13 cellular contexts compared by ENCODE assay signal in genomic region chr3:187719628-187720336, GRCh38. TPM values are rescaled to one million over a fixed set of nuclear protein-coding genes. Genes with fewer than 3 reads are reported as not detected.
DNase-seq lines count a peak whose midpoint lies in the region; ATAC-seq, FAIRE-seq and TF ChIP-seq lines count a peak whose summit lies in the region.
"Had no signal": no experiment of that assay in that cellular context is flagged by ENCODE, and none has a peak within 500 bp of the region (broad histone marks: within the 10 kb centered on the region; RNA-seq: fewer than 3 reads in every experiment).

No MANE protein-coding gene starts in this region.

- H3K9ac ChIP-seq in HUES64 (ENCODE audit: low read depth, low read length) (no peak overlapping the region), OCI-LY1 (ENCODE audit: low read length) (no peak overlapping the region)

- H3K27ac ChIP-seq in HUES64 (ENCODE audit: low read depth, low read length) (peak overlapping the region; percentile 77; the same call in 1 of the 2 replicates), OCI-LY1 (ENCODE audit: low read depth, low read length, poor library complexity, severe bottlenecking) (peak overlapping the region; percentile 50)
- H3K27ac ChIP-seq: SJSA1 had no signal

- ATAC-seq in left ventricle myocardium superior = peak; percentile 59
- no peak for ATAC-seq in GM21447 (IDR thresholded peaks at IDR 0.05; ENCODE audit: unreplicated experiment)
- no peak for ATAC-seq in GM19467 (IDR thresholded peaks at IDR 0.05; ENCODE audit: unreplicated experiment)
- ATAC-seq: CD8-positive, alpha-beta T cell had no signal

- H3K9me3 ChIP-seq in HUES64 (ENCODE audit: insufficient read depth, low read depth, low read length) (no peaks in the 10 kb centered on the region), OCI-LY1 (ENCODE audit: low read length) (no peaks in the 10 kb centered on the region)
- H3K9me3 ChIP-seq: HAP-1, SJSA1 had no signal

- no peak for TF ChIP-seq POLR2A in GM12891 (IDR thresholded peaks at IDR 0.05; ENCODE audit: low read depth, low read length)

- no peak overlapping the region for H2AFZ ChIP-seq in OCI-LY1 (ENCODE audit: low read length)

- H3F3A ChIP-seq in OCI-LY1 (ENCODE audit: insufficient read depth, low read length) = peaks cover 44% of the 10 kb centered on the region

- H3K36me3 ChIP-seq in HUES64 (ENCODE audit: insufficient read depth, low read length) (peaks cover 37% of the 10 kb centered on the region), OCI-LY1 (ENCODE audit: insufficient read depth, low read length) (peaks cover 48% of the 10 kb centered on the region)
- H3K36me3 ChIP-seq: HAP-1 had no signal

- no peak overlapping the region for H3K4me2 ChIP-seq in OCI-LY1 (ENCODE audit: low read length)

- FAIRE-seq in GM12891 (lab: Jason Lieb, UNC) = no peak

- H3K79me2 ChIP-seq in OCI-LY1 (ENCODE audit: insufficient read depth, low read length) = no peaks in the 10 kb centered on the region

- no peak overlapping the region for H3K4me3 ChIP-seq in HUES64 (ENCODE audit: low read length)
- H3K4me3 ChIP-seq in OCI-LY1 (ENCODE audit: low read depth, low read length, poor library complexity, severe bottlenecking) = no peak overlapping the region
- H3K4me3 ChIP-seq: HAP-1, SJSA1 had no signal

- DNase-seq in left ventricle myocardium superior (no peak), pons (ENCODE audit: low spot score) (peak; percentile 54), GM12891 (ENCODE audit: insufficient read length, low spot score) (no peak), AG20443 (ENCODE audit: low spot score) (no peak)
- DNase-seq: activated T-cell treated with anti-CD3 and anti-CD28 coated beads for 4 hours; CD8-positive, alpha-beta T cell; NCI-H524 had no signal

- TF ChIP-seq CTCF in OCI-LY1 (IDR thresholded peaks at IDR 0.05; ENCODE audit: low read length) = no peak

- intact Hi-C loops in left ventricle myocardium superior (cut with micrococcal nuclease) = no loop called here

- H3K4me1 ChIP-seq in HUES64 (ENCODE audit: insufficient read depth, low read length) = peaks cover 13% of the 10 kb centered on the region
- peaks cover under 1% of the 10 kb centered on the region for H3K4me1 ChIP-seq in OCI-LY1 (ENCODE audit: insufficient read depth, low read length, severe bottlenecking)
- H3K4me1 ChIP-seq: HAP-1, SJSA1 had no signal

- no peaks in the 10 kb centered on the region for H4K20me1 ChIP-seq in OCI-LY1 (ENCODE audit: insufficient read depth, low read length)

- 62% methylated on average over 6 of the region's 6 CpGs for WGBS in HUES64

- H3K27me3 ChIP-seq in HUES64 (ENCODE audit: insufficient read depth, low read length) (no peaks in the 10 kb centered on the region), OCI-LY1 (ENCODE audit: insufficient read depth, low read length) (no peaks in the 10 kb centered on the region)
- H3K27me3 ChIP-seq: SJSA1 had no signal

- no peaks in the 10 kb centered on the region for H3K9me2 ChIP-seq in OCI-LY1 (ENCODE audit: low read depth, low read length)

TF ChIP-seq in GM12891, 5 proteins besides CTCF, POLR2A, EP300 and RAD21:
- TF ChIP-seq POU2F2 (IDR thresholded peaks at IDR 0.05; ENCODE audit: low read depth, low read length) (no peak), TAF1 (IDR thresholded peaks at IDR 0.05; ENCODE audit: low read depth, low read length) (no peak), SPI1 (IDR thresholded peaks at IDR 0.05; ENCODE audit: low read depth, low read length) (no peak), POLR2AphosphoS5 (IDR thresholded peaks at IDR 0.05; ENCODE audit: low read depth, low read length) (no peak), PAX5 (IDR thresholded peaks at IDR 0.05; ENCODE audit: insufficient read depth, low read length, severe bottlenecking) (no peak)

RNA-seq across cellular contexts. Expression of gene RTP2, which starts 17.4 kb away (rescaled TPM):
- not detected for polyA plus RNA-seq in HUES64 (2013, experiment 1 of 2)
- polyA plus RNA-seq in HUES64 (2013, experiment 2 of 2) = not detected
- total RNA-seq in left ventricle myocardium superior = not detected
- polyA plus RNA-seq in GM12891 (2012; ENCODE audit: low read depth, missing spikeins) = not detected
- total RNA-seq: CD8-positive, alpha-beta T cell; SJSA1 had no signal

RNA-seq across cellular contexts. Expression of gene BCL6, which starts 25.5 kb away (rescaled TPM):
- polyA plus RNA-seq in HUES64 (2013, experiment 1 of 2) = 2.3 TPM
- 3.0 TPM for polyA plus RNA-seq in HUES64 (2013, experiment 2 of 2)
- total RNA-seq in left ventricle myocardium superior = 104 TPM
- 0.23 TPM for polyA plus RNA-seq in GM12891 (2012; ENCODE audit: low read depth, missing spikeins)

RNA-seq across cellular contexts. Expression of gene SST, which starts 49.6 kb away (rescaled TPM):
- 2.3 TPM for polyA plus RNA-seq in HUES64 (2013, experiment 1 of 2)
- 3.4 TPM for polyA plus RNA-seq in HUES64 (2013, experiment 2 of 2)
- total RNA-seq in left ventricle myocardium superior = not detected
- polyA plus RNA-seq in GM12891 (2012; ENCODE audit: low read depth, missing spikeins) = not detected
- total RNA-seq: CD8-positive, alpha-beta T cell; SJSA1 had no signal
